In the genomic region with DNA sequence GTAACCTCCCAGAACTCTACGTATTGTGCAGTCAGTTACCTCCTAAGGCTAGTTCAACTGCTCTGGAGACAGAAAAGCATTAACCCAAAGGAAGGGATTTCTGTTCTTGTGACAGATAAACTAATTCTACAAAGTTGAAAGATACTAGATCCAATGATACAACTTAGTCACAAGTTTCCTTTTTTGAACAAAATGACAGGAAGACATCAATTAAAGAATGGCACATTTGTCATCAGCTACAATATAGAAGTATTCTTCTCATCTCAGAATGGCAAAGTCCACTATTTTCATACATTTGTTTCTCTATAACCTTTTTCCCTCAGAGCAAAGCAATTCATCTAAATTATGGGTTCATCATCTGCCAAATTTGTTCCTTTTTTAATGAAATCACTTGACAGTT, we compare ENCODE assay signal across 2 cellular contexts.
TF ChIP-seq lines count a peak whose summit lies in the region.

No MANE protein-coding gene starts in this region.

TF ChIP-seq in A549, 52 proteins besides CTCF, POLR2A, EP300 and RAD21:
- no peak for TF ChIP-seq TP53 (CRISPR knock-in tag; IDR thresholded peaks at IDR 0.05)
- TF ChIP-seq, protein P1, sequence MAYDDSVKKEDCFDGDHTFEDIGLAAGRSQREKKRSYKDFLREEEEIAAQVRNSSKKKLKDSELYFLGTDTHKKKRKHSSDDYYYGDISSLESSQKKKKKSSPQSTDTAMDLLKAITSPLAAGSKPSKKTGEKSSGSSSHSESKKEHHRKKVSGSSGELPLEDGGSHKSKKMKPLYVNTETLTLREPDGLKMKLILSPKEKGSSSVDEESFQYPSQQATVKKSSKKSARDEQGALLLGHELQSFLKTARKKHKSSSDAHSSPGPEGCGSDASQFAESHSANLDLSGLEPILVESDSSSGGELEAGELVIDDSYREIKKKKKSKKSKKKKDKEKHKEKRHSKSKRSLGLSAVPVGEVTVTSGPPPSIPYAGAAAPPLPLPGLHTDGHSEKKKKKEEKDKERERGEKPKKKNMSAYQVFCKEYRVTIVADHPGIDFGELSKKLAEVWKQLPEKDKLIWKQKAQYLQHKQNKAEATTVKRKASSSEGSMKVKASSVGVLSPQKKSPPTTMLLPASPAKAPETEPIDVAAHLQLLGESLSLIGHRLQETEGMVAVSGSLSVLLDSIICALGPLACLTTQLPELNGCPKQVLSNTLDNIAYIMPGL (CRISPR knock-in tag; IDR thresholded peaks at IDR 0.05; ENCODE audit: borderline replicate concordance): no peak
- TF ChIP-seq, protein P2, sequence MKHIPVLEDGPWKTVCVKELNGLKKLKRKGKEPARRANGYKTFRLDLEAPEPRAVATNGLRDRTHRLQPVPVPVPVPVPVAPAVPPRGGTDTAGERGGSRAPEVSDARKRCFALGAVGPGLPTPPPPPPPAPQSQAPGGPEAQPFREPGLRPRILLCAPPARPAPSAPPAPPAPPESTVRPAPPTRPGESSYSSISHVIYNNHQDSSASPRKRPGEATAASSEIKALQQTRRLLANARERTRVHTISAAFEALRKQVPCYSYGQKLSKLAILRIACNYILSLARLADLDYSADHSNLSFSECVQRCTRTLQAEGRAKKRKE (CRISPR knock-in tag; IDR thresholded peaks at IDR 0.05; ENCODE audit: low read depth): no peak
- no peak for TF ChIP-seq CHD2 (IDR thresholded peaks at IDR 0.05; ENCODE audit: low read length, partially characterized antibody)
- TF ChIP-seq RCOR1 (IDR thresholded peaks at IDR 0.05; ENCODE audit: low read depth, low read length): no peak
- TF ChIP-seq ZSCAN20 (CRISPR knock-in tag; IDR thresholded peaks at IDR 0.05): no peak
- TF ChIP-seq, protein P3, sequence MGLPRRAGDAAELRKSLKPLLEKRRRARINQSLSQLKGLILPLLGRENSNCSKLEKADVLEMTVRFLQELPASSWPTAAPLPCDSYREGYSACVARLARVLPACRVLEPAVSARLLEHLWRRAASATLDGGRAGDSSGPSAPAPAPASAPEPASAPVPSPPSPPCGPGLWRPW (IDR thresholded peaks at IDR 0.05): no peak
- TF ChIP-seq NR3C1 (IDR thresholded peaks at IDR 0.05): no peak
- no peak for TF ChIP-seq TFCP2L1 (CRISPR knock-in tag; IDR thresholded peaks at IDR 0.05)
- no peak for TF ChIP-seq POLR2AphosphoS2 (conservative IDR thresholded peaks at IDR 0.05; ENCODE audit: low read length)
- no peak for TF ChIP-seq ZC3H11A (IDR thresholded peaks at IDR 0.05)
TF ChIP-seq in A549: peak in this region for 0.

TF ChIP-seq in SK-N-SH, 30 proteins besides CTCF, POLR2A, EP300 and RAD21:
- no peak for TF ChIP-seq RCOR1 (IDR thresholded peaks at IDR 0.05; ENCODE audit: low read length)
- TF ChIP-seq, protein P4, sequence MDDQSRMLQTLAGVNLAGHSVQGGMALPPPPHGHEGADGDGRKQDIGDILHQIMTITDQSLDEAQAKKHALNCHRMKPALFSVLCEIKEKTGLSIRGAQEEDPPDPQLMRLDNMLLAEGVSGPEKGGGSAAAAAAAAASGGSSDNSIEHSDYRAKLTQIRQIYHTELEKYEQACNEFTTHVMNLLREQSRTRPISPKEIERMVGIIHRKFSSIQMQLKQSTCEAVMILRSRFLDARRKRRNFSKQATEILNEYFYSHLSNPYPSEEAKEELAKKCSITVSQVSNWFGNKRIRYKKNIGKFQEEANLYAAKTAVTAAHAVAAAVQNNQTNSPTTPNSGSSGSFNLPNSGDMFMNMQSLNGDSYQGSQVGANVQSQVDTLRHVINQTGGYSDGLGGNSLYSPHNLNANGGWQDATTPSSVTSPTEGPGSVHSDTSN (IDR thresholded peaks at IDR 0.05): peak; percentile 30; the same call in 1 of the 2 replicates
TF ChIP-seq in SK-N-SH: peak in this region for 1.
